ENCODE assay signal across 2 cellular contexts in the genomic region with DNA sequence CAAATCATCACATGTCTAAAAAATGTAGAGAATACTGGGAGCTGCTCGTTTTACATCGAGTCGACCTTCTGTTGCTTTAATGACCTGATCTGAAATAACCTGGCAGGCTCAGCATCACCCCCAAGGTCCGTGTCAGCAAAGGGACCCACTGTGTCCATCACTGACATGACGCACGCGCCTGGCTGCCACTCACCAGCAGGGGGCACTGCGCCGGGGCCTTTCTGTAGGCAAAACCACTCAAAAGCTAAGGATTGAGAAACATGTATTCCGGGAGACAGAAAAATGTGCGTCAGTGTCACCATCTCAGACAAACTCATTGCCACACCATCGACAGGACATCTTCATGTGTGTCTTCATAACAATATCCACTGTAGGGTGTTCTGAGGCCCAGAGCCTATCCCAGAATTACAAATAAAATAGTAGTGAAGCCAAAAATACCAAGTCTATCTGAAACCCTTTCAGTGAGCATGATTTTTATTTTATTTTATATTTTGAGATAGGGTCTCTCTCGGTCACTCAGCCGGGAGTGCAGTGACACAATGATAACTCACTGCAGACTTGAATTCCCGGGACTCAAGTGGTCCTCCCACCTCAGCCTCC.
TF ChIP-seq lines count a peak whose summit lies in the region.

No MANE protein-coding gene starts in this region.

TF ChIP-seq in HEK293, 187 proteins besides CTCF, POLR2A, EP300 and RAD21 (continued from another document):
- TF ChIP-seq, protein P1, sequence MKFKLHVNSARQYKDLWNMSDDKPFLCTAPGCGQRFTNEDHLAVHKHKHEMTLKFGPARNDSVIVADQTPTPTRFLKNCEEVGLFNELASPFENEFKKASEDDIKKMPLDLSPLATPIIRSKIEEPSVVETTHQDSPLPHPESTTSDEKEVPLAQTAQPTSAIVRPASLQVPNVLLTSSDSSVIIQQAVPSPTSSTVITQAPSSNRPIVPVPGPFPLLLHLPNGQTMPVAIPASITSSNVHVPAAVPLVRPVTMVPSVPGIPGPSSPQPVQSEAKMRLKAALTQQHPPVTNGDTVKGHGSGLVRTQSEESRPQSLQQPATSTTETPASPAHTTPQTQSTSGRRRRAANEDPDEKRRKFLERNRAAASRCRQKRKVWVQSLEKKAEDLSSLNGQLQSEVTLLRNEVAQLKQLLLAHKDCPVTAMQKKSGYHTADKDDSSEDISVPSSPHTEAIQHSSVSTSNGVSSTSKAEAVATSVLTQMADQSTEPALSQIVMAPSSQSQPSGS (tag by site-specific recombination; IDR thresholded peaks at IDR 0.05; ENCODE audit: low read depth): no peak
- TF ChIP-seq KLF9 (tag by site-specific recombination; IDR thresholded peaks at IDR 0.05; ENCODE audit: low read depth): no peak
- TF ChIP-seq, protein P2, sequence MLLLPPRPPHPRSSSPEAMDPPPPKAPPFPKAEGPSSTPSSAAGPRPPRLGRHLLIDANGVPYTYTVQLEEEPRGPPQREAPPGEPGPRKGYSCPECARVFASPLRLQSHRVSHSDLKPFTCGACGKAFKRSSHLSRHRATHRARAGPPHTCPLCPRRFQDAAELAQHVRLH (tag by site-specific recombination; IDR thresholded peaks at IDR 0.05): peak; percentile 50; the same call in 1 of the 2 replicates
- TF ChIP-seq ZNF660 (tag by site-specific recombination; IDR thresholded peaks at IDR 0.05): peak; percentile 91
- TF ChIP-seq, protein P3, sequence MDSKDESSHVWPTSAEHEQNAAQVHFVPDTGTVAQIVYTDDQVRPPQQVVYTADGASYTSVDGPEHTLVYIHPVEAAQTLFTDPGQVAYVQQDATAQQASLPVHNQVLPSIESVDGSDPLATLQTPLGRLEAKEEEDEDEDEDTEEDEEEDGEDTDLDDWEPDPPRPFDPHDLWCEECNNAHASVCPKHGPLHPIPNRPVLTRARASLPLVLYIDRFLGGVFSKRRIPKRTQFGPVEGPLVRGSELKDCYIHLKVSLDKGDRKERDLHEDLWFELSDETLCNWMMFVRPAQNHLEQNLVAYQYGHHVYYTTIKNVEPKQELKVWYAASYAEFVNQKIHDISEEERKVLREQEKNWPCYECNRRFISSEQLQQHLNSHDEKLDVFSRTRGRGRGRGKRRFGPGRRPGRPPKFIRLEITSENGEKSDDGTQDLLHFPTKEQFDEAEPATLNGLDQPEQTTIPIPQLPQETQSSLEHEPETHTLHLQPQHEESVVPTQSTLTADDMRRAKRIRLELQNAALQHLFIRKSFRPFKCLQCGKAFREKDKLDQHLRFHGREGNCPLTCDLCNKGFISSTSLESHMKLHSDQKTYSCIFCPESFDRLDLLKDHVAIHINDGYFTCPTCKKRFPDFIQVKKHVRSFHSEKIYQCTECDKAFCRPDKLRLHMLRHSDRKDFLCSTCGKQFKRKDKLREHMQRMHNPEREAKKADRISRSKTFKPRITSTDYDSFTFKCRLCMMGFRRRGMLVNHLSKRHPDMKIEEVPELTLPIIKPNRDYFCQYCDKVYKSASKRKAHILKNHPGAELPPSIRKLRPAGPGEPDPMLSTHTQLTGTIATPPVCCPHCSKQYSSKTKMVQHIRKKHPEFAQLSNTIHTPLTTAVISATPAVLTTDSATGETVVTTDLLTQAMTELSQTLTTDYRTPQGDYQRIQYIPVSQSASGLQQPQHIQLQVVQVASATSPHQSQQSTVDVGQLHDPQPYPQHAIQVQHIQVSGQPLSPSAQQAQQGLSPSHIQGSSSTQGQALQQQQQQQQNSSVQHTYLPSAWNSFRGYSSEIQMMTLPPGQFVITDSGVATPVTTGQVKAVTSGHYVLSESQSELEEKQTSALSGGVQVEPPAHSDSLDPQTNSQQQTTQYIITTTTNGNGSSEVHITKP (tag by site-specific recombination; IDR thresholded peaks at IDR 0.05): no peak
- no peak for TF ChIP-seq SCRT2 (tag by site-specific recombination; IDR thresholded peaks at IDR 0.05)
- TF ChIP-seq ZFHX2 (tag by site-specific recombination; conservative IDR thresholded peaks at IDR 0.05): no peak
- no peak for TF ChIP-seq ZBTB17 (tag by site-specific recombination; IDR thresholded peaks at IDR 0.05)
- TF ChIP-seq ZBTB20 (tag by site-specific recombination; IDR thresholded peaks at IDR 0.05): peak; percentile 19; the same call in 1 of the 2 replicates
- TF ChIP-seq ZNF629 (tag by site-specific recombination; IDR thresholded peaks at IDR 0.05): no peak
- TF ChIP-seq, protein P4, sequence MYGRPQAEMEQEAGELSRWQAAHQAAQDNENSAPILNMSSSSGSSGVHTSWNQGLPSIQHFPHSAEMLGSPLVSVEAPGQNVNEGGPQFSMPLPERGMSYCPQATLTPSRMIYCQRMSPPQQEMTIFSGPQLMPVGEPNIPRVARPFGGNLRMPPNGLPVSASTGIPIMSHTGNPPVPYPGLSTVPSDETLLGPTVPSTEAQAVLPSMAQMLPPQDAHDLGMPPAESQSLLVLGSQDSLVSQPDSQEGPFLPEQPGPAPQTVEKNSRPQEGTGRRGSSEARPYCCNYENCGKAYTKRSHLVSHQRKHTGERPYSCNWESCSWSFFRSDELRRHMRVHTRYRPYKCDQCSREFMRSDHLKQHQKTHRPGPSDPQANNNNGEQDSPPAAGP (tag by site-specific recombination; IDR thresholded peaks at IDR 0.05): no peak
- peak; percentile 96 for TF ChIP-seq ZNF785 (tag by site-specific recombination; IDR thresholded peaks at IDR 0.05)
- no peak for TF ChIP-seq ZNF843 (tag by site-specific recombination; IDR thresholded peaks at IDR 0.05)
- no peak for TF ChIP-seq ZNF621 (tag by site-specific recombination; IDR thresholded peaks at IDR 0.05)
- TF ChIP-seq, protein P5, sequence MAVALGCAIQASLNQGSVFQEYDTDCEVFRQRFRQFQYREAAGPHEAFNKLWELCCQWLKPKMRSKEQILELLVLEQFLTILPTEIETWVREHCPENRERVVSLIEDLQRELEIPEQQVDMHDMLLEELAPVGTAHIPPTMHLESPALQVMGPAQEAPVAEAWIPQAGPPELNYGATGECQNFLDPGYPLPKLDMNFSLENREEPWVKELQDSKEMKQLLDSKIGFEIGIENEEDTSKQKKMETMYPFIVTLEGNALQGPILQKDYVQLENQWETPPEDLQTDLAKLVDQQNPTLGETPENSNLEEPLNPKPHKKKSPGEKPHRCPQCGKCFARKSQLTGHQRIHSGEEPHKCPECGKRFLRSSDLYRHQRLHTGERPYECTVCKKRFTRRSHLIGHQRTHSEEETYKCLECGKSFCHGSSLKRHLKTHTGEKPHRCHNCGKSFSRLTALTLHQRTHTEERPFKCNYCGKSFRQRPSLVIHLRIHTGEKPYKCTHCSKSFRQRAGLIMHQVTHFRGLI (tag by site-specific recombination; IDR thresholded peaks at IDR 0.05): no peak
- TF ChIP-seq ZIC2 (tag by site-specific recombination; IDR thresholded peaks at IDR 0.05): no peak
- TF ChIP-seq, protein P6, sequence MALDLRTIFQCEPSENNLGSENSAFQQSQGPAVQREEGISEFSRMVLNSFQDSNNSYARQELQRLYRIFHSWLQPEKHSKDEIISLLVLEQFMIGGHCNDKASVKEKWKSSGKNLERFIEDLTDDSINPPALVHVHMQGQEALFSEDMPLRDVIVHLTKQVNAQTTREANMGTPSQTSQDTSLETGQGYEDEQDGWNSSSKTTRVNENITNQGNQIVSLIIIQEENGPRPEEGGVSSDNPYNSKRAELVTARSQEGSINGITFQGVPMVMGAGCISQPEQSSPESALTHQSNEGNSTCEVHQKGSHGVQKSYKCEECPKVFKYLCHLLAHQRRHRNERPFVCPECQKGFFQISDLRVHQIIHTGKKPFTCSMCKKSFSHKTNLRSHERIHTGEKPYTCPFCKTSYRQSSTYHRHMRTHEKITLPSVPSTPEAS (tag by site-specific recombination; IDR thresholded peaks at IDR 0.05): no peak
- 0 out of 2 replicates have a peak, but pooled peaks have one; percentile 33 for TF ChIP-seq ZNF2 (tag by site-specific recombination; IDR thresholded peaks at IDR 0.05)

TF ChIP-seq in SK-N-SH treated with all-trans-retinoic acid at 6 μM for 48 hours, 23 proteins besides CTCF, POLR2A, EP300 and RAD21 (continued from another document):
- TF ChIP-seq TCF4 (CRISPR knock-in tag; IDR thresholded peaks at IDR 0.05; ENCODE audit: borderline replicate concordance): no peak
- TF ChIP-seq, protein P7, sequence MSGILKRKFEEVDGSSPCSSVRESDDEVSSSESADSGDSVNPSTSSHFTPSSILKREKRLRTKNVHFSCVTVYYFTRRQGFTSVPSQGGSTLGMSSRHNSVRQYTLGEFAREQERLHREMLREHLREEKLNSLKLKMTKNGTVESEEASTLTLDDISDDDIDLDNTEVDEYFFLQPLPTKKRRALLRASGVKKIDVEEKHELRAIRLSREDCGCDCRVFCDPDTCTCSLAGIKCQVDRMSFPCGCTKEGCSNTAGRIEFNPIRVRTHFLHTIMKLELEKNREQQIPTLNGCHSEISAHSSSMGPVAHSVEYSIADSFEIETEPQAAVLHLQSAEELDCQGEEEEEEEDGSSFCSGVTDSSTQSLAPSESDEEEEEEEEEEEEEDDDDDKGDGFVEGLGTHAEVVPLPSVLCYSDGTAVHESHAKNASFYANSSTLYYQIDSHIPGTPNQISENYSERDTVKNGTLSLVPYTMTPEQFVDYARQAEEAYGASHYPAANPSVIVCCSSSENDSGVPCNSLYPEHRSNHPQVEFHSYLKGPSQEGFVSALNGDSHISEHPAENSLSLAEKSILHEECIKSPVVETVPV (CRISPR knock-in tag; IDR thresholded peaks at IDR 0.05): no peak
- no peak for TF ChIP-seq ZC3H10 (CRISPR knock-in tag; IDR thresholded peaks at IDR 0.05)
TF ChIP-seq in SK-N-SH treated with all-trans-retinoic acid at 6 μM for 48 hours: peak in this region for 0.
